In genomic region chr19:45440259-45440638, GRCh38 we compare ENCODE assay signal across 9 cellular contexts. TPM values are rescaled to one million over a fixed set of nuclear protein-coding genes. Genes with fewer than 3 reads are reported as not detected.
DNase-seq lines count a peak whose midpoint lies in the region; ATAC-seq, FAIRE-seq and TF ChIP-seq lines count a peak whose summit lies in the region.
"Had no signal": no experiment of that assay in that cellular context is flagged by ENCODE, and none has a peak within 500 bp of the region (broad histone marks: within the 10 kb centered on the region; RNA-seq: fewer than 3 reads in every experiment).

No MANE protein-coding gene starts in this region.

- peak overlapping the region; percentile 87 for H3K4me3 Mint-ChIP-seq in T-helper 17 cell

- H3K4me1 ChIP-seq in rectal smooth muscle tissue (ENCODE audit: control insufficient read depth, insufficient read depth, low read length): peaks cover 16% of the 10 kb centered on the region

- H3K36me3 Mint-ChIP-seq in T-helper 17 cell (ENCODE audit: low read depth): no peaks in the 10 kb centered on the region

- H3K4me1 Mint-ChIP-seq in T-helper 17 cell: peaks cover 33% of the 10 kb centered on the region

- H3K27ac Mint-ChIP-seq in T-helper 17 cell: peak overlapping the region; percentile 84

- H3K4me3 ChIP-seq in GM12864 (ENCODE audit: low read depth, low read length): peak overlapping the region; percentile 66
- peak overlapping the region; percentile 64 for H3K4me3 ChIP-seq in fibroblast of the aortic adventitia (ENCODE audit: low read depth, low read length)
- peak overlapping the region; percentile 40 for H3K4me3 ChIP-seq in rectal smooth muscle tissue (ENCODE audit: low read length)

- H3K9ac ChIP-seq in rectal smooth muscle tissue (ENCODE audit: low read length): no peak overlapping the region

- H3K9me3 ChIP-seq in T-helper 17 cell (ENCODE audit: control insufficient read depth, low read length, poor library complexity, severe bottlenecking): no peaks in the 10 kb centered on the region

- no peak for ATAC-seq in T-helper 17 cell
- no peak for ATAC-seq in HG02884 (IDR thresholded peaks at IDR 0.05; ENCODE audit: unreplicated experiment)
- no peak for ATAC-seq in HG03521 (IDR thresholded peaks at IDR 0.05; ENCODE audit: unreplicated experiment)

- DNase-seq in GM12864 (ENCODE audit: low read depth) (no peak), T-helper 17 cell (no peak), fibroblast of the aortic adventitia (ENCODE audit: low read depth) (no peak), D721Med (ENCODE audit: insufficient read length, low spot score) (no peak)
- no peak for DNase-seq in stimulated activated CD4-positive, alpha-beta T cell treated with anti-CD3 and anti-CD28 coated beads, Interleukin-12 subunit alpha, Interleukin-12 subunit beta, amount 100 ng/mL, for 4 hours

- peak overlapping the region; percentile 79 for H3K27ac ChIP-seq in rectal smooth muscle tissue (ENCODE audit: low read depth, low read length)

- TF ChIP-seq CTCF in GM12864 (IDR thresholded peaks at IDR 0.05; ENCODE audit: low read depth, low read length, missing control alignments): no peak
- TF ChIP-seq CTCF in fibroblast of the aortic adventitia (IDR thresholded peaks at IDR 0.05; ENCODE audit: insufficient read depth, low read length): no peak
- TF ChIP-seq CTCF in D721Med (IDR thresholded peaks at IDR 0.05; ENCODE audit: insufficient read depth, missing control alignments): no peak

- FAIRE-seq in D721Med (lab: Jason Lieb, UNC): no peak
- FAIRE-seq: TTC549 had no signal

- H3K27me3 Mint-ChIP-seq in T-helper 17 cell: no peaks in the 10 kb centered on the region

- no peaks in the 10 kb centered on the region for H3K36me3 ChIP-seq in rectal smooth muscle tissue (ENCODE audit: control insufficient read depth, insufficient read depth, low read length)

- no peaks in the 10 kb centered on the region for H3K27me3 ChIP-seq in rectal smooth muscle tissue (ENCODE audit: control insufficient read depth, insufficient read depth, low read length)

RNA-seq across cellular contexts. Expression of gene ERCC1, which starts 16.5 kb away (rescaled TPM):
- total RNA-seq in T-helper 17 cell (10 to 100 TPM; 28.4 to 36.2 TPM), fibroblast of the aortic adventitia (ENCODE audit: low replicate concordance) (109 and 111 TPM in 2 replicates)

RNA-seq across cellular contexts. Expression of gene FOSB, which starts 27.5 kb away (rescaled TPM):
- total RNA-seq in T-helper 17 cell (1,000 to 10,000 TPM in 1 of 2 donors, 100 to 1,000 TPM in 1; 967 to 2,209 TPM), fibroblast of the aortic adventitia (ENCODE audit: low replicate concordance) (0.33 and 0.81 TPM in 2 replicates)

RNA-seq across cellular contexts. Expression of gene POLR1G, which starts 33.8 kb away (rescaled TPM):
- total RNA-seq in T-helper 17 cell: 1 to 10 TPM in 1 of 2 donors, under 1 TPM in 1; 0.91 to 1.0 TPM
- total RNA-seq in fibroblast of the aortic adventitia (ENCODE audit: low replicate concordance): 3.0 and 5.7 TPM in 2 replicates

RNA-seq across cellular contexts. Expression of gene PPP1R13L, which starts 35.4 kb away (rescaled TPM):
- total RNA-seq in T-helper 17 cell: 1 to 10 TPM; 3.4 to 4.5 TPM
- 1.3 and 2.8 TPM in 2 replicates for total RNA-seq in fibroblast of the aortic adventitia (ENCODE audit: low replicate concordance)

RNA-seq across cellular contexts. Expression of gene RTN2, which starts 56.6 kb away (rescaled TPM):
- total RNA-seq in T-helper 17 cell: 1 to 10 TPM; 2.3 to 6.2 TPM
- 5.7 and 26.8 TPM in 2 replicates for total RNA-seq in fibroblast of the aortic adventitia (ENCODE audit: low replicate concordance)

Comparison
In these comparisons a context has a peak if more than half of its experiments do, and no peak if none do; other contexts are left out.
1. RNA of gene FOSB, which starts 27.5 kb away (total RNA-seq): 967 to 2,209 TPM in T-helper 17 cell; 0.33 to 0.81 TPM in fibroblast of the aortic adventitia; every median in the first group is over 100 times any median in the second.
2. Peak in every context shown above with its lines, with median percentiles within 50 percentile points of each other: H3K4me3 ChIP-seq.